In the genomic region with DNA sequence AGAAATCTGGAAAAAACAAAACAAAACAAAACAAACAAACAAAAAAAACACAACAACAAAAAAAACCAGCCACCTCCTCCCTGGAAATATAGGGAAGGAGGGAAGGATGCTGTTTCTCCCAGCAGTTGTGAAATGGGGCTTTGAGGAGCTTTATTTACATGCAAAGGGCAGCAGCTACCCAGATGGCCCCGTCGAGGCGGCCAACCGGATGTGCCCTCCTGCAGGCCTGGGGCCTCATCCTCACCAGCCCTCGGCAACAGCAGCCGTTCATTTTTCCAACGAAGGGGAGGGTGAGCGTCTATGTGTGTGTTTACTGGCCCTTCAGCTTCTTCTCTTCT, we compare ENCODE assay signal across 21 cellular contexts. TPM values are rescaled to one million over a fixed set of nuclear protein-coding genes. Genes with fewer than 3 reads are reported as not detected.
DNase-seq lines count a peak whose midpoint lies in the region; ATAC-seq and TF ChIP-seq lines count a peak whose summit lies in the region.
"Had no signal": no experiment of that assay in that cellular context is flagged by ENCODE, and none has a peak within 500 bp of the region (broad histone marks: within the 10 kb centered on the region; RNA-seq: fewer than 3 reads in every experiment).

No MANE protein-coding gene starts in this region.

- no peaks in the 10 kb centered on the region for H3K9me3 ChIP-seq in right cardiac atrium (ENCODE audit: control insufficient read depth, low read length)
- no peaks in the 10 kb centered on the region for H3K9me3 ChIP-seq in adrenal gland (replicated peaks in 1 of 3)
- H3K9me3 ChIP-seq: esophagus muscularis mucosa, heart right ventricle, uterus had no signal

- H3K27ac Mint-ChIP-seq in nephron = peak overlapping the region; percentile 6 to 51 (median 15)
- no peak overlapping the region for H3K27ac Mint-ChIP-seq in activated CD4-positive, alpha-beta memory T cell treated with anti-CD3 and anti-CD28 coated beads for 36 hours
- no peak overlapping the region for H3K27ac Mint-ChIP-seq in stimulated activated naive CD8-positive, alpha-beta T cell treated with anti-CD3 and anti-CD28 coated beads, Interleukin-15, amount 100 ng/mL, for 72 hours
- H3K27ac Mint-ChIP-seq: activated naive CD4-positive, alpha-beta T cell treated with anti-CD3 and anti-CD28 coated beads, Interleukin-2, amount 50 U/mL, for 24 hours; activated T-cell treated with anti-CD3 and anti-CD28 coated beads, Interleukin-2, amount 50 U/mL, for 24 hours; CD4-positive, alpha-beta T cell had no signal

- no peak overlapping the region for H3K4me3 ChIP-seq in right cardiac atrium (ENCODE audit: low read length)
- no peak overlapping the region for H3K4me3 ChIP-seq in adrenal gland
- H3K4me3 ChIP-seq: esophagus muscularis mucosa, heart right ventricle, uterus had no signal

- TF ChIP-seq POLR2A in adrenal gland (IDR thresholded peaks at IDR 0.05) = no peak

- H3K4me1 ChIP-seq in right cardiac atrium (ENCODE audit: control insufficient read depth, insufficient read depth, low read length) (no peaks in the 10 kb centered on the region), adrenal gland (replicated peaks in 1 of 2) (no peaks in the 10 kb centered on the region)
- H3K4me1 ChIP-seq: parathyroid adenoma had no signal

- H3K36me3 Mint-ChIP-seq in nephron (ENCODE audit: low read depth) = no peaks in the 10 kb centered on the region
- H3K36me3 Mint-ChIP-seq in activated CD4-positive, alpha-beta memory T cell treated with anti-CD3 and anti-CD28 coated beads for 36 hours = no peaks in the 10 kb centered on the region
- H3K36me3 Mint-ChIP-seq: activated naive CD4-positive, alpha-beta T cell treated with anti-CD3 and anti-CD28 coated beads, Interleukin-2, amount 50 U/mL, for 24 hours had no signal

- TF ChIP-seq CTCF in nephron (IDR thresholded peaks at IDR 0.05; ENCODE audit: unreplicated experiment in 3 of 3) (no peak), adrenal gland (IDR thresholded peaks at IDR 0.05) (no peak)

- POLR2A ChIA-PET in activated CD4-positive, alpha-beta memory T cell treated with anti-CD3 and anti-CD28 coated beads for 36 hours (lab: Charles Lee) = no interaction called here

- no peaks in the 10 kb centered on the region for H3K36me3 ChIP-seq in adrenal gland (replicated peaks in 1 of 2)
- H3K36me3 ChIP-seq: esophagus muscularis mucosa, heart right ventricle, uterus had no signal

- peaks cover 6% of the 10 kb centered on the region for H3K27me3 Mint-ChIP-seq in nephron (ENCODE audit: low read depth)
- H3K27me3 Mint-ChIP-seq in activated CD4-positive, alpha-beta memory T cell treated with anti-CD3 and anti-CD28 coated beads for 36 hours = peaks cover 4% of the 10 kb centered on the region
- peaks cover 54% of the 10 kb centered on the region for H3K27me3 Mint-ChIP-seq in stimulated activated naive CD8-positive, alpha-beta T cell treated with anti-CD3 and anti-CD28 coated beads, Interleukin-15, amount 100 ng/mL, for 72 hours

- H3K9me3 Mint-ChIP-seq in nephron = no peaks in the 10 kb centered on the region
- H3K9me3 Mint-ChIP-seq in activated CD4-positive, alpha-beta memory T cell treated with anti-CD3 and anti-CD28 coated beads for 36 hours = no peaks in the 10 kb centered on the region
- H3K9me3 Mint-ChIP-seq in stimulated activated naive CD8-positive, alpha-beta T cell treated with anti-CD3 and anti-CD28 coated beads, Interleukin-15, amount 100 ng/mL, for 72 hours = no peaks in the 10 kb centered on the region
- H3K9me3 Mint-ChIP-seq: activated naive CD4-positive, alpha-beta T cell treated with anti-CD3 and anti-CD28 coated beads, Interleukin-2, amount 50 U/mL, for 24 hours; activated T-cell treated with anti-CD3 and anti-CD28 coated beads, Interleukin-2, amount 50 U/mL, for 24 hours; CD4-positive, alpha-beta T cell had no signal

- intact Hi-C loops in right cardiac atrium (cut with DNase I) (no loop called here), cardiac septum (cut with DNase I) (no loop called here), adrenal gland (cut with DNase I) (no loop called here)
- intact Hi-C loops in activated CD4-positive, alpha-beta memory T cell treated with anti-CD3 and anti-CD28 coated beads for 36 hours (cut with micrococcal nuclease) = no loop called here

- peaks cover 41% of the 10 kb centered on the region for H3K4me1 Mint-ChIP-seq in nephron
- H3K4me1 Mint-ChIP-seq in activated CD4-positive, alpha-beta memory T cell treated with anti-CD3 and anti-CD28 coated beads for 36 hours (ENCODE audit: low read depth) = peaks cover 2% of the 10 kb centered on the region
- no peaks in the 10 kb centered on the region for H3K4me1 Mint-ChIP-seq in stimulated activated naive CD8-positive, alpha-beta T cell treated with anti-CD3 and anti-CD28 coated beads, Interleukin-15, amount 100 ng/mL, for 72 hours
- H3K4me1 Mint-ChIP-seq: activated naive CD4-positive, alpha-beta T cell treated with anti-CD3 and anti-CD28 coated beads, Interleukin-2, amount 50 U/mL, for 24 hours had no signal

- WGBS in right cardiac atrium = 42% methylated on average over 8 of the region's 8 CpGs
- 41 to 59% (median 49%) methylated on average over 5 to 8 of the region's 8 CpGs for WGBS in adrenal gland, 4 donors

- peak overlapping the region; percentile 69 for H3K27ac ChIP-seq in right cardiac atrium (ENCODE audit: low read length)
- no peak overlapping the region for H3K27ac ChIP-seq in adrenal gland
- H3K27ac ChIP-seq: esophagus muscularis mucosa, parathyroid adenoma, uterus had no signal

- H3K27me3 ChIP-seq in right cardiac atrium (ENCODE audit: control insufficient read depth, insufficient read depth) (no peaks in the 10 kb centered on the region), adrenal gland (no peaks in the 10 kb centered on the region)
- H3K27me3 ChIP-seq: esophagus muscularis mucosa, heart right ventricle, uterus had no signal

- ATAC-seq in right cardiac atrium = no peak
- ATAC-seq in stimulated activated naive CD8-positive, alpha-beta T cell treated with anti-CD3 and anti-CD28 coated beads, Interleukin-15, amount 100 ng/mL, for 72 hours = no peak

- H3K4me3 Mint-ChIP-seq in nephron = no peak overlapping the region
- H3K4me3 Mint-ChIP-seq in activated CD4-positive, alpha-beta memory T cell treated with anti-CD3 and anti-CD28 coated beads for 36 hours = no peak overlapping the region
- H3K4me3 Mint-ChIP-seq in stimulated activated naive CD8-positive, alpha-beta T cell treated with anti-CD3 and anti-CD28 coated beads, Interleukin-15, amount 100 ng/mL, for 72 hours = no peak overlapping the region
- H3K4me3 Mint-ChIP-seq: activated naive CD4-positive, alpha-beta T cell treated with anti-CD3 and anti-CD28 coated beads, Interleukin-2, amount 50 U/mL, for 24 hours; activated T-cell treated with anti-CD3 and anti-CD28 coated beads, Interleukin-2, amount 50 U/mL, for 24 hours; CD4-positive, alpha-beta T cell had no signal

- CTCF ChIA-PET in activated CD4-positive, alpha-beta memory T cell treated with anti-CD3 and anti-CD28 coated beads for 36 hours (lab: Charles Lee) = no interaction called here

- DNase-seq in right cardiac atrium (no peak), cardiac septum (ENCODE audit: low spot score) (no peak), fibroblast of gingiva (ENCODE audit: low read depth) (peak; percentile 21), adrenal gland (no peak)
- no peak for DNase-seq in activated CD4-positive, alpha-beta memory T cell treated with anti-CD3 and anti-CD28 coated beads for 36 hours
- no peak for DNase-seq in stimulated activated CD4-positive, alpha-beta T cell treated with anti-CD3 and anti-CD28 coated beads, Interleukin-2, amount 100 ng/mL, for 24 hours
- no peak for DNase-seq in stimulated activated naive CD8-positive, alpha-beta T cell treated with anti-CD3 and anti-CD28 coated beads, Interleukin-15, amount 100 ng/mL, for 72 hours
- DNase-seq: ACHN; activated CD4-positive, alpha-beta T cell treated with anti-CD3 and anti-CD28 coated beads, Interleukin-2, amount 50 U/mL, for 4 hours; activated T-cell treated with anti-CD3 and anti-CD28 coated beads, Interleukin-2, amount 50 U/mL, for 24 hours; CD4-positive, alpha-beta T cell; DND-41; HCEC 1CT; kidney; NCI-H146; uterus had no signal

RNA-seq across cellular contexts. Expression of a gene that starts 56.6 kb away (rescaled TPM):
- 10 to 100 TPM; 14.0 to 25.3 (median 23.9) TPM for total RNA-seq in right cardiac atrium
- polyA plus RNA-seq in right cardiac atrium = 18.4 TPM
- total RNA-seq in cardiac septum = 18.2 TPM
- total RNA-seq in activated CD4-positive, alpha-beta memory T cell treated with anti-CD3 and anti-CD28 coated beads for 36 hours = 10 to 100 TPM; 16.9 to 18.8 TPM
- total RNA-seq in adrenal gland = 100 to 1,000 TPM in 1 of 8 donors, 10 to 100 TPM in 7; 10.6 to 119 (median 15.2) TPM
- polyA plus RNA-seq in adrenal gland = 10 to 100 TPM in 1 of 3 donors, 1 to 10 TPM in 2; 5.9 to 15.7 (median 6.8) TPM

Comparison
In these comparisons a context has a peak if more than half of its experiments do, and no peak if none do; other contexts are left out.
1. H3K27ac Mint-ChIP-seq: peak in nephron (3 of 3); none in activated CD4-positive, alpha-beta memory T cell treated with anti-CD3 and anti-CD28 coated beads for 36 hours (single experiment) and stimulated activated naive CD8-positive, alpha-beta T cell treated with anti-CD3 and anti-CD28 coated beads, Interleukin-15, amount 100 ng/mL, for 72 hours (0 of 2).